In the genomic region with DNA sequence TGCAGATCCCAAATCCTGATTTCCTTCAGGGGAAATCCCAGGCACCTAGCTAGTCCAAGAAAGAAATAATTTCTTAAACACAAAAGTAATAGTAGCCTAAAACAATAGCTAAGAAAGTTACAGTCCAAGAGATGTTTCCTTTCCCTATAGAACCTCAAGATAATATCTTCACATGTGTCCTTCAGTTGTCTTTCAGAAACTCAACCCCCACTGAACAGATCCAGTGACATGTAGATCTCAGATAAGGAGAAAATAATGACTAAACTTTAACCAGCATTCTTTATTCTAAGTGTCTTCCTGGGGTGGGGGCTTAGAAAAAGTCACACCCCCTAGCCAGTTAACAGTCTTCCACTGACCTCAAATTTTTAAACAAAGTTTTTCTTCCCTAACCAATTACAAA, we compare ENCODE assay signal across 1 cellular context.
A peak's percentile ranks its signal among the peaks of the same experiment; 100 is the strongest.
TF ChIP-seq lines count a peak whose summit lies in the region.

No MANE protein-coding gene starts in this region.

TF ChIP-seq in K562, 482 proteins besides CTCF, POLR2A, EP300 and RAD21 (continued from another document):
- TF ChIP-seq, protein P1, sequence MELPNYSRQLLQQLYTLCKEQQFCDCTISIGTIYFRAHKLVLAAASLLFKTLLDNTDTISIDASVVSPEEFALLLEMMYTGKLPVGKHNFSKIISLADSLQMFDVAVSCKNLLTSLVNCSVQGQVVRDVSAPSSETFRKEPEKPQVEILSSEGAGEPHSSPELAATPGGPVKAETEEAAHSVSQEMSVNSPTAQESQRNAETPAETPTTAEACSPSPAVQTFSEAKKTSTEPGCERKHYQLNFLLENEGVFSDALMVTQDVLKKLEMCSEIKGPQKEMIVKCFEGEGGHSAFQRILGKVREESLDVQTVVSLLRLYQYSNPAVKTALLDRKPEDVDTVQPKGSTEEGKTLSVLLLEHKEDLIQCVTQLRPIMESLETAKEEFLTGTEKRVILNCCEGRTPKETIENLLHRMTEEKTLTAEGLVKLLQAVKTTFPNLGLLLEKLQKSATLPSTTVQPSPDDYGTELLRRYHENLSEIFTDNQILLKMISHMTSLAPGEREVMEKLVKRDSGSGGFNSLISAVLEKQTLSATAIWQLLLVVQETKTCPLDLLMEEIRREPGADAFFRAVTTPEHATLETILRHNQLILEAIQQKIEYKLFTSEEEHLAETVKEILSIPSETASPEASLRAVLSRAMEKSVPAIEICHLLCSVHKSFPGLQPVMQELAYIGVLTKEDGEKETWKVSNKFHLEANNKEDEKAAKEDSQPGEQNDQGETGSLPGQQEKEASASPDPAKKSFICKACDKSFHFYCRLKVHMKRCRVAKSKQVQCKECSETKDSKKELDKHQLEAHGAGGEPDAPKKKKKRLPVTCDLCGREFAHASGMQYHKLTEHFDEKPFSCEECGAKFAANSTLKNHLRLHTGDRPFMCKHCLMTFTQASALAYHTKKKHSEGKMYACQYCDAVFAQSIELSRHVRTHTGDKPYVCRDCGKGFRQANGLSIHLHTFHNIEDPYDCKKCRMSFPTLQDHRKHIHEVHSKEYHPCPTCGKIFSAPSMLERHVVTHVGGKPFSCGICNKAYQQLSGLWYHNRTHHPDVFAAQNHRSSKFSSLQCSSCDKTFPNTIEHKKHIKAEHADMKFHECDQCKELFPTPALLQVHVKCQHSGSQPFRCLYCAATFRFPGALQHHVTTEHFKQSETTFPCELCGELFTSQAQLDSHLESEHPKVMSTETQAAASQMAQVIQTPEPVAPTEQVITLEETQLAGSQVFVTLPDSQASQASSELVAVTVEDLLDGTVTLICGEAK (IDR thresholded peaks at IDR 0.05) = no peak
- TF ChIP-seq, protein P1 (CRISPR knock-in tag; IDR thresholded peaks at IDR 0.05) = no peak
- TF ChIP-seq ESRRA (IDR thresholded peaks at IDR 0.05; ENCODE audit: borderline replicate concordance, low read depth) = peak; percentile 64; the same call in 1 of the 2 replicates
- TF ChIP-seq POLR2B (IDR thresholded peaks at IDR 0.05; ENCODE audit: low read depth, partially characterized antibody) = no peak
- TF ChIP-seq ZZZ3 (IDR thresholded peaks at IDR 0.05) = no peak
- TF ChIP-seq, protein P2, sequence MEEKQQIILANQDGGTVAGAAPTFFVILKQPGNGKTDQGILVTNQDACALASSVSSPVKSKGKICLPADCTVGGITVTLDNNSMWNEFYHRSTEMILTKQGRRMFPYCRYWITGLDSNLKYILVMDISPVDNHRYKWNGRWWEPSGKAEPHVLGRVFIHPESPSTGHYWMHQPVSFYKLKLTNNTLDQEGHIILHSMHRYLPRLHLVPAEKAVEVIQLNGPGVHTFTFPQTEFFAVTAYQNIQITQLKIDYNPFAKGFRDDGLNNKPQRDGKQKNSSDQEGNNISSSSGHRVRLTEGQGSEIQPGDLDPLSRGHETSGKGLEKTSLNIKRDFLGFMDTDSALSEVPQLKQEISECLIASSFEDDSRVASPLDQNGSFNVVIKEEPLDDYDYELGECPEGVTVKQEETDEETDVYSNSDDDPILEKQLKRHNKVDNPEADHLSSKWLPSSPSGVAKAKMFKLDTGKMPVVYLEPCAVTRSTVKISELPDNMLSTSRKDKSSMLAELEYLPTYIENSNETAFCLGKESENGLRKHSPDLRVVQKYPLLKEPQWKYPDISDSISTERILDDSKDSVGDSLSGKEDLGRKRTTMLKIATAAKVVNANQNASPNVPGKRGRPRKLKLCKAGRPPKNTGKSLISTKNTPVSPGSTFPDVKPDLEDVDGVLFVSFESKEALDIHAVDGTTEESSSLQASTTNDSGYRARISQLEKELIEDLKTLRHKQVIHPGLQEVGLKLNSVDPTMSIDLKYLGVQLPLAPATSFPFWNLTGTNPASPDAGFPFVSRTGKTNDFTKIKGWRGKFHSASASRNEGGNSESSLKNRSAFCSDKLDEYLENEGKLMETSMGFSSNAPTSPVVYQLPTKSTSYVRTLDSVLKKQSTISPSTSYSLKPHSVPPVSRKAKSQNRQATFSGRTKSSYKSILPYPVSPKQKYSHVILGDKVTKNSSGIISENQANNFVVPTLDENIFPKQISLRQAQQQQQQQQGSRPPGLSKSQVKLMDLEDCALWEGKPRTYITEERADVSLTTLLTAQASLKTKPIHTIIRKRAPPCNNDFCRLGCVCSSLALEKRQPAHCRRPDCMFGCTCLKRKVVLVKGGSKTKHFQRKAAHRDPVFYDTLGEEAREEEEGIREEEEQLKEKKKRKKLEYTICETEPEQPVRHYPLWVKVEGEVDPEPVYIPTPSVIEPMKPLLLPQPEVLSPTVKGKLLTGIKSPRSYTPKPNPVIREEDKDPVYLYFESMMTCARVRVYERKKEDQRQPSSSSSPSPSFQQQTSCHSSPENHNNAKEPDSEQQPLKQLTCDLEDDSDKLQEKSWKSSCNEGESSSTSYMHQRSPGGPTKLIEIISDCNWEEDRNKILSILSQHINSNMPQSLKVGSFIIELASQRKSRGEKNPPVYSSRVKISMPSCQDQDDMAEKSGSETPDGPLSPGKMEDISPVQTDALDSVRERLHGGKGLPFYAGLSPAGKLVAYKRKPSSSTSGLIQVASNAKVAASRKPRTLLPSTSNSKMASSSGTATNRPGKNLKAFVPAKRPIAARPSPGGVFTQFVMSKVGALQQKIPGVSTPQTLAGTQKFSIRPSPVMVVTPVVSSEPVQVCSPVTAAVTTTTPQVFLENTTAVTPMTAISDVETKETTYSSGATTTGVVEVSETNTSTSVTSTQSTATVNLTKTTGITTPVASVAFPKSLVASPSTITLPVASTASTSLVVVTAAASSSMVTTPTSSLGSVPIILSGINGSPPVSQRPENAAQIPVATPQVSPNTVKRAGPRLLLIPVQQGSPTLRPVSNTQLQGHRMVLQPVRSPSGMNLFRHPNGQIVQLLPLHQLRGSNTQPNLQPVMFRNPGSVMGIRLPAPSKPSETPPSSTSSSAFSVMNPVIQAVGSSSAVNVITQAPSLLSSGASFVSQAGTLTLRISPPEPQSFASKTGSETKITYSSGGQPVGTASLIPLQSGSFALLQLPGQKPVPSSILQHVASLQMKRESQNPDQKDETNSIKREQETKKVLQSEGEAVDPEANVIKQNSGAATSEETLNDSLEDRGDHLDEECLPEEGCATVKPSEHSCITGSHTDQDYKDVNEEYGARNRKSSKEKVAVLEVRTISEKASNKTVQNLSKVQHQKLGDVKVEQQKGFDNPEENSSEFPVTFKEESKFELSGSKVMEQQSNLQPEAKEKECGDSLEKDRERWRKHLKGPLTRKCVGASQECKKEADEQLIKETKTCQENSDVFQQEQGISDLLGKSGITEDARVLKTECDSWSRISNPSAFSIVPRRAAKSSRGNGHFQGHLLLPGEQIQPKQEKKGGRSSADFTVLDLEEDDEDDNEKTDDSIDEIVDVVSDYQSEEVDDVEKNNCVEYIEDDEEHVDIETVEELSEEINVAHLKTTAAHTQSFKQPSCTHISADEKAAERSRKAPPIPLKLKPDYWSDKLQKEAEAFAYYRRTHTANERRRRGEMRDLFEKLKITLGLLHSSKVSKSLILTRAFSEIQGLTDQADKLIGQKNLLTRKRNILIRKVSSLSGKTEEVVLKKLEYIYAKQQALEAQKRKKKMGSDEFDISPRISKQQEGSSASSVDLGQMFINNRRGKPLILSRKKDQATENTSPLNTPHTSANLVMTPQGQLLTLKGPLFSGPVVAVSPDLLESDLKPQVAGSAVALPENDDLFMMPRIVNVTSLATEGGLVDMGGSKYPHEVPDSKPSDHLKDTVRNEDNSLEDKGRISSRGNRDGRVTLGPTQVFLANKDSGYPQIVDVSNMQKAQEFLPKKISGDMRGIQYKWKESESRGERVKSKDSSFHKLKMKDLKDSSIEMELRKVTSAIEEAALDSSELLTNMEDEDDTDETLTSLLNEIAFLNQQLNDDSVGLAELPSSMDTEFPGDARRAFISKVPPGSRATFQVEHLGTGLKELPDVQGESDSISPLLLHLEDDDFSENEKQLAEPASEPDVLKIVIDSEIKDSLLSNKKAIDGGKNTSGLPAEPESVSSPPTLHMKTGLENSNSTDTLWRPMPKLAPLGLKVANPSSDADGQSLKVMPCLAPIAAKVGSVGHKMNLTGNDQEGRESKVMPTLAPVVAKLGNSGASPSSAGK (IDR thresholded peaks at IDR 0.05) = no peak
- TF ChIP-seq ZNF347 (CRISPR knock-in tag; IDR thresholded peaks at IDR 0.05; ENCODE audit: low read depth) = no peak
- TF ChIP-seq, protein P3, sequence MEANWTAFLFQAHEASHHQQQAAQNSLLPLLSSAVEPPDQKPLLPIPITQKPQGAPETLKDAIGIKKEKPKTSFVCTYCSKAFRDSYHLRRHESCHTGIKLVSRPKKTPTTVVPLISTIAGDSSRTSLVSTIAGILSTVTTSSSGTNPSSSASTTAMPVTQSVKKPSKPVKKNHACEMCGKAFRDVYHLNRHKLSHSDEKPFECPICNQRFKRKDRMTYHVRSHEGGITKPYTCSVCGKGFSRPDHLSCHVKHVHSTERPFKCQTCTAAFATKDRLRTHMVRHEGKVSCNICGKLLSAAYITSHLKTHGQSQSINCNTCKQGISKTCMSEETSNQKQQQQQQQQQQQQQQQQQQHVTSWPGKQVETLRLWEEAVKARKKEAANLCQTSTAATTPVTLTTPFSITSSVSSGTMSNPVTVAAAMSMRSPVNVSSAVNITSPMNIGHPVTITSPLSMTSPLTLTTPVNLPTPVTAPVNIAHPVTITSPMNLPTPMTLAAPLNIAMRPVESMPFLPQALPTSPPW (CRISPR knock-in tag; IDR thresholded peaks at IDR 0.05) = peak; percentile 23; the same call in 1 of the 2 replicates
- no peak for TF ChIP-seq CAMTA2 (CRISPR knock-in tag; conservative IDR thresholded peaks at IDR 0.05)
- no peak for TF ChIP-seq MXI1 (IDR thresholded peaks at IDR 0.05; ENCODE audit: low read depth, low read length)
- no peak for TF ChIP-seq ZNF133 (CRISPR knock-in tag; IDR thresholded peaks at IDR 0.05)
- no peak for TF ChIP-seq TBL1XR1 (IDR thresholded peaks at IDR 0.05; ENCODE audit: low read length in 2 of 2)
- no peak for TF ChIP-seq ARID3A (IDR thresholded peaks at IDR 0.05; ENCODE audit: borderline replicate concordance, low read depth, low read length)
- no peak for TF ChIP-seq MTF1 (CRISPR knock-in tag; IDR thresholded peaks at IDR 0.05; ENCODE audit: borderline replicate concordance)
- TF ChIP-seq ETV1 (tag; conservative IDR thresholded peaks at IDR 0.05; ENCODE audit: low read depth) = no peak
- peak; percentile 54; the same call in 1 of the 2 replicates for TF ChIP-seq FOSL1 (tag; conservative IDR thresholded peaks at IDR 0.05)
- no peak for TF ChIP-seq ZNF444 (CRISPR knock-in tag; IDR thresholded peaks at IDR 0.05)
TF ChIP-seq in K562: peak in this region for 3.
